ENCODE assay signal across 17 cellular contexts in the genomic region with DNA sequence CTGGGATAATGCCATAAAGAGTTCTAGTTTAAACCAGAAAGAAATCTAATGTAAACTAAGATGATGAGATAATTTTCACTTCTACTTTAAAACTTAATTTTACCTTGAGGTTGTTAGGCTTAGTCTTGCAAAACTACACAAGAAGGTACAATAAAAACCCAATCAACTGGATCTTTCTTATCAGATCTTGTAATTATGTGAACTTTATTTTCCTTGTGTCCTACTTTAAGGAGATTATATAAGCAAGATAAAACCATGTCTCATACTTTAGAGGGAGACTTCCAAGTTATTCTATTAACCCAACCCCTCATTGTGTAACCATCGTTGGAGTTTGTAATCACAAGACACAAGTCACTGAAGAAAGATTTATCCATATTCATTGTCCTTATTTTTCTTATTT.
"Had no signal": no experiment of that assay in that cellular context is flagged by ENCODE, and none has a peak within 500 bp of the region (broad histone marks: within the 10 kb centered on the region; RNA-seq: fewer than 3 reads in every experiment).

No MANE protein-coding gene starts in this region.

- H3K9me3 ChIP-seq: MG63, SK-N-SH had no signal

- H3K4me3 ChIP-seq: MG63 had no signal

- H3K4me2 ChIP-seq: SK-N-SH had no signal

- H3K27me3 ChIP-seq: MG63 had no signal

- H3K36me3 ChIP-seq: MG63 had no signal

- DNase-seq: KBM-7, MG63, NCI-H1092, NCI-H1105 treated with DMSO at 0.1 percent for 48 hours, NCI-H1417 treated with DMSO at 0.1 percent for 48 hours, NCI-H146, NCI-H1694 treated with DMSO at 0.1 percent for 48 hours, NCI-H1930, NCI-H2081, NCI-H2107, NCI-H2227 treated with DMSO at 0.1 percent for 48 hours, NCI-H524, NCI-H526 treated with DMSO at 0.1 percent for 48 hours, NCI-H748 treated with DMSO at 0.1 percent for 48 hours, RPMI8226, SHP77, SK-N-SH had no signal

- H3K9ac ChIP-seq: SK-N-SH had no signal
